Comparison of ENCODE assay signal across 1 cellular context in the genomic region with DNA sequence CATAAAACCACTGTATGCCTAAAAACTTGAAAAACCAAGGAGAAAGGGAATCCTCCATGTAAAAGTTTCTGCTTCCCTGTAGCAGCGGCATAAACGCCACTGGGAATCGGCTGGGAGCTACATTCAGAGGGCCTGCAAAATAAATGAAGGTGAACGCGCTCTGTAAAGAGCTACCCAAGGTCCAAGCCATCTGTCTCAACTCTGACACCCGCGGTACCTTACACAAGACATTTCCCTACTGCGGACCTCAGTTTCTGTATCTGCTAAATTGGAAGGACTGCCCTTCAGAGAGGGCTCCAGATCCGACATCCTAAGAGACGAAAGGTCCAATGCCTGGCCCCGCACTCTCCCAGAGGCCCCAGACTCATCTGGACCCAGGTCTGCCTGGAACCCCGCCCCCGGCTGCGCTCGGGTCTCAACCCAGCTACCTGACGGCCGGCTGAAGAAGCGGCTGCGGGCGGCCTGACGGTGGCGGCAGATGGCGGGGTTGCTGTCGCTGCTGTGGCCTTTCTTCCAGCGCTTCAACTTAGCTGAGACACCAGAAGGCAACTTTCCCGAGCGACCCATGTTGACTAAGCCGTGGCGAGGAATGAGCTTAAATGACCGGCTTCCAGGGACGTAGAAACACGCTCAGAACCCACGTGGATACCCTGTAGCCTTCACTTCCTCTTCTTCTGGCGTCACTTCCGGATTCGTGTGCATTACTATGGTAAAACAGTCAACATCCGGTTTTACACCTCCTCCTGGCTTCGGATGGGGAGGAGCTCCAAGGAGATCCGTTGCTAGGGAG.
TF ChIP-seq lines count a peak whose summit lies in the region.

A gene with protein sequence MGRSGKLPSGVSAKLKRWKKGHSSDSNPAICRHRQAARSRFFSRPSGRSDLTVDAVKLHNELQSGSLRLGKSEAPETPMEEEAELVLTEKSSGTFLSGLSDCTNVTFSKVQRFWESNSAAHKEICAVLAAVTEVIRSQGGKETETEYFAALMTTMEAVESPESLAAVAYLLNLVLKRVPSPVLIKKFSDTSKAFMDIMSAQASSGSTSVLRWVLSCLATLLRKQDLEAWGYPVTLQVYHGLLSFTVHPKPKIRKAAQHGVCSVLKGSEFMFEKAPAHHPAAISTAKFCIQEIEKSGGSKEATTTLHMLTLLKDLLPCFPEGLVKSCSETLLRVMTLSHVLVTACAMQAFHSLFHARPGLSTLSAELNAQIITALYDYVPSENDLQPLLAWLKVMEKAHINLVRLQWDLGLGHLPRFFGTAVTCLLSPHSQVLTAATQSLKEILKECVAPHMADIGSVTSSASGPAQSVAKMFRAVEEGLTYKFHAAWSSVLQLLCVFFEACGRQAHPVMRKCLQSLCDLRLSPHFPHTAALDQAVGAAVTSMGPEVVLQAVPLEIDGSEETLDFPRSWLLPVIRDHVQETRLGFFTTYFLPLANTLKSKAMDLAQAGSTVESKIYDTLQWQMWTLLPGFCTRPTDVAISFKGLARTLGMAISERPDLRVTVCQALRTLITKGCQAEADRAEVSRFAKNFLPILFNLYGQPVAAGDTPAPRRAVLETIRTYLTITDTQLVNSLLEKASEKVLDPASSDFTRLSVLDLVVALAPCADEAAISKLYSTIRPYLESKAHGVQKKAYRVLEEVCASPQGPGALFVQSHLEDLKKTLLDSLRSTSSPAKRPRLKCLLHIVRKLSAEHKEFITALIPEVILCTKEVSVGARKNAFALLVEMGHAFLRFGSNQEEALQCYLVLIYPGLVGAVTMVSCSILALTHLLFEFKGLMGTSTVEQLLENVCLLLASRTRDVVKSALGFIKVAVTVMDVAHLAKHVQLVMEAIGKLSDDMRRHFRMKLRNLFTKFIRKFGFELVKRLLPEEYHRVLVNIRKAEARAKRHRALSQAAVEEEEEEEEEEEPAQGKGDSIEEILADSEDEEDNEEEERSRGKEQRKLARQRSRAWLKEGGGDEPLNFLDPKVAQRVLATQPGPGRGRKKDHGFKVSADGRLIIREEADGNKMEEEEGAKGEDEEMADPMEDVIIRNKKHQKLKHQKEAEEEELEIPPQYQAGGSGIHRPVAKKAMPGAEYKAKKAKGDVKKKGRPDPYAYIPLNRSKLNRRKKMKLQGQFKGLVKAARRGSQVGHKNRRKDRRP (N-terminal part only) (minus strand): TSS at position 676 of the 790 bp plus-strand sequence. CDS start 109 bp downstream, at position 567.

TF ChIP-seq in K562, 482 proteins besides CTCF, POLR2A, EP300 and RAD21 (continued from another document and continues in another):
- TF ChIP-seq, protein P1, sequence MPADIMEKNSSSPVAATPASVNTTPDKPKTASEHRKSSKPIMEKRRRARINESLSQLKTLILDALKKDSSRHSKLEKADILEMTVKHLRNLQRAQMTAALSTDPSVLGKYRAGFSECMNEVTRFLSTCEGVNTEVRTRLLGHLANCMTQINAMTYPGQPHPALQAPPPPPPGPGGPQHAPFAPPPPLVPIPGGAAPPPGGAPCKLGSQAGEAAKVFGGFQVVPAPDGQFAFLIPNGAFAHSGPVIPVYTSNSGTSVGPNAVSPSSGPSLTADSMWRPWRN (IDR thresholded peaks at IDR 0.05; ENCODE audit: low read depth): no peak
- TF ChIP-seq ZNF75A (CRISPR knock-in tag; IDR thresholded peaks at IDR 0.05): no peak
- TF ChIP-seq ZNF165 (CRISPR knock-in tag; IDR thresholded peaks at IDR 0.05; ENCODE audit: borderline replicate concordance): no peak
- no peak for TF ChIP-seq ZKSCAN1 (IDR thresholded peaks at IDR 0.05; ENCODE audit: low read depth, low read length)
- TF ChIP-seq, protein P2, sequence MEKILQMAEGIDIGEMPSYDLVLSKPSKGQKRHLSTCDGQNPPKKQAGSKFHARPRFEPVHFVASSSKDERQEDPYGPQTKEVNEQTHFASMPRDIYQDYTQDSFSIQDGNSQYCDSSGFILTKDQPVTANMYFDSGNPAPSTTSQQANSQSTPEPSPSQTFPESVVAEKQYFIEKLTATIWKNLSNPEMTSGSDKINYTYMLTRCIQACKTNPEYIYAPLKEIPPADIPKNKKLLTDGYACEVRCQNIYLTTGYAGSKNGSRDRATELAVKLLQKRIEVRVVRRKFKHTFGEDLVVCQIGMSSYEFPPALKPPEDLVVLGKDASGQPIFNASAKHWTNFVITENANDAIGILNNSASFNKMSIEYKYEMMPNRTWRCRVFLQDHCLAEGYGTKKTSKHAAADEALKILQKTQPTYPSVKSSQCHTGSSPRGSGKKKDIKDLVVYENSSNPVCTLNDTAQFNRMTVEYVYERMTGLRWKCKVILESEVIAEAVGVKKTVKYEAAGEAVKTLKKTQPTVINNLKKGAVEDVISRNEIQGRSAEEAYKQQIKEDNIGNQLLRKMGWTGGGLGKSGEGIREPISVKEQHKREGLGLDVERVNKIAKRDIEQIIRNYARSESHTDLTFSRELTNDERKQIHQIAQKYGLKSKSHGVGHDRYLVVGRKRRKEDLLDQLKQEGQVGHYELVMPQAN (IDR thresholded peaks at IDR 0.05; ENCODE audit: borderline replicate concordance): peak; percentile 100
- TF ChIP-seq ZNF197 (CRISPR knock-in tag; IDR thresholded peaks at IDR 0.05; ENCODE audit: low read depth): no peak
- TF ChIP-seq JUND (IDR thresholded peaks at IDR 0.05; ENCODE audit: borderline replicate concordance, low read depth, low read length): peak; percentile 45; the same call in 1 of the 2 replicates
- peak; percentile 27; the same call in 1 of the 3 replicates for TF ChIP-seq JUND (tag; IDR thresholded peaks at IDR 0.05; ENCODE audit: borderline replicate concordance, low read depth, low read length)
- TF ChIP-seq SIN3A (IDR thresholded peaks at IDR 0.05; ENCODE audit: borderline replicate concordance in 2 of 2, control insufficient read depth in 1 of 2, low read depth in 2 of 2, low read length in 2 of 2): peak; percentile 95 to 99
- TF ChIP-seq NFE2 (IDR thresholded peaks at IDR 0.05; ENCODE audit: low read depth): no peak
- no peak for TF ChIP-seq ILK (tag; IDR thresholded peaks at IDR 0.05; ENCODE audit: borderline replicate concordance, low read depth)
- TF ChIP-seq NRF1 (conservative IDR thresholded peaks at IDR 0.05 in 1 of 2, IDR thresholded peaks at IDR 0.05 in 1 of 2): no peak
- TF ChIP-seq NONO (IDR thresholded peaks at IDR 0.05; ENCODE audit: low read depth in 2 of 2, low read length in 1 of 2): no peak
- TF ChIP-seq LEF1 (IDR thresholded peaks at IDR 0.05): no peak
- TF ChIP-seq YY1 (IDR thresholded peaks at IDR 0.05; ENCODE audit: borderline replicate concordance in 1 of 3, control insufficient read depth in 1 of 3, extremely low read depth in 1 of 3, insufficient read depth in 3 of 3, insufficient read length in 1 of 3, insufficient replicate concordance in 2 of 3, low read depth in 1 of 3, low read length in 2 of 3): peak in 1 of 3 experiments; percentile 23
- TF ChIP-seq CEBPB (tag; IDR thresholded peaks at IDR 0.05): no peak
- TF ChIP-seq, protein P3, sequence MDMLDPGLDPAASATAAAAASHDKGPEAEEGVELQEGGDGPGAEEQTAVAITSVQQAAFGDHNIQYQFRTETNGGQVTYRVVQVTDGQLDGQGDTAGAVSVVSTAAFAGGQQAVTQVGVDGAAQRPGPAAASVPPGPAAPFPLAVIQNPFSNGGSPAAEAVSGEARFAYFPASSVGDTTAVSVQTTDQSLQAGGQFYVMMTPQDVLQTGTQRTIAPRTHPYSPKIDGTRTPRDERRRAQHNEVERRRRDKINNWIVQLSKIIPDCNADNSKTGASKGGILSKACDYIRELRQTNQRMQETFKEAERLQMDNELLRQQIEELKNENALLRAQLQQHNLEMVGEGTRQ (CRISPR knock-in tag; IDR thresholded peaks at IDR 0.05): no peak
- TF ChIP-seq TOE1 (IDR thresholded peaks at IDR 0.05; ENCODE audit: borderline replicate concordance): no peak
- no peak for TF ChIP-seq TOE1 (CRISPR knock-in tag; IDR thresholded peaks at IDR 0.05; ENCODE audit: borderline replicate concordance, low read depth)
- TF ChIP-seq SAFB2 (IDR thresholded peaks at IDR 0.05; ENCODE audit: borderline replicate concordance, low read depth, low read length, severe bottlenecking): no peak
- TF ChIP-seq HEY1 (CRISPR knock-in tag; IDR thresholded peaks at IDR 0.05; ENCODE audit: borderline replicate concordance): no peak
- TF ChIP-seq FOXJ2 (tag; IDR thresholded peaks at IDR 0.05): peak; percentile 97
- TF ChIP-seq, protein P4, sequence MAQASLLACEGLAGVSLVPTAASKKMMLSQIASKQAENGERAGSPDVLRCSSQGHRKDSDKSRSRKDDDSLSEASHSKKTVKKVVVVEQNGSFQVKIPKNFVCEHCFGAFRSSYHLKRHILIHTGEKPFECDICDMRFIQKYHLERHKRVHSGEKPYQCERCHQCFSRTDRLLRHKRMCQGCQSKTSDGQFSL (CRISPR knock-in tag; IDR thresholded peaks at IDR 0.05): no peak
- TF ChIP-seq, protein P4 (tag; IDR thresholded peaks at IDR 0.05): no peak
- TF ChIP-seq ZNF354B (CRISPR knock-in tag; IDR thresholded peaks at IDR 0.05): no peak
- no peak for TF ChIP-seq ZFP30 (CRISPR knock-in tag; IDR thresholded peaks at IDR 0.05; ENCODE audit: borderline replicate concordance)
- no peak for TF ChIP-seq SMARCA4 (IDR thresholded peaks at IDR 0.05)
- no peak for TF ChIP-seq NFYB (IDR thresholded peaks at IDR 0.05; ENCODE audit: extremely low read depth, insufficient read length)
- TF ChIP-seq KDM4B (IDR thresholded peaks at IDR 0.05; ENCODE audit: borderline replicate concordance in 2 of 2, low read depth in 1 of 2): peak in 1 of 2 experiments; percentile 60; a peak in 1 of 4 replicates
- TF ChIP-seq, protein P5, sequence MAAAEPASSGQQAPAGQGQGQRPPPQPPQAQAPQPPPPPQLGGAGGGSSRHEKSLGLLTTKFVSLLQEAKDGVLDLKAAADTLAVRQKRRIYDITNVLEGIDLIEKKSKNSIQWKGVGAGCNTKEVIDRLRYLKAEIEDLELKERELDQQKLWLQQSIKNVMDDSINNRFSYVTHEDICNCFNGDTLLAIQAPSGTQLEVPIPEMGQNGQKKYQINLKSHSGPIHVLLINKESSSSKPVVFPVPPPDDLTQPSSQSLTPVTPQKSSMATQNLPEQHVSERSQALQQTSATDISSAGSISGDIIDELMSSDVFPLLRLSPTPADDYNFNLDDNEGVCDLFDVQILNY (CRISPR knock-in tag; IDR thresholded peaks at IDR 0.05): 0 out of 2 replicates have a peak, but pooled peaks have one; percentile 17
- no peak for TF ChIP-seq ZNF3 (CRISPR knock-in tag; IDR thresholded peaks at IDR 0.05)
- TF ChIP-seq GTF2A2 (tag; IDR thresholded peaks at IDR 0.05): no peak
- TF ChIP-seq, protein P6, sequence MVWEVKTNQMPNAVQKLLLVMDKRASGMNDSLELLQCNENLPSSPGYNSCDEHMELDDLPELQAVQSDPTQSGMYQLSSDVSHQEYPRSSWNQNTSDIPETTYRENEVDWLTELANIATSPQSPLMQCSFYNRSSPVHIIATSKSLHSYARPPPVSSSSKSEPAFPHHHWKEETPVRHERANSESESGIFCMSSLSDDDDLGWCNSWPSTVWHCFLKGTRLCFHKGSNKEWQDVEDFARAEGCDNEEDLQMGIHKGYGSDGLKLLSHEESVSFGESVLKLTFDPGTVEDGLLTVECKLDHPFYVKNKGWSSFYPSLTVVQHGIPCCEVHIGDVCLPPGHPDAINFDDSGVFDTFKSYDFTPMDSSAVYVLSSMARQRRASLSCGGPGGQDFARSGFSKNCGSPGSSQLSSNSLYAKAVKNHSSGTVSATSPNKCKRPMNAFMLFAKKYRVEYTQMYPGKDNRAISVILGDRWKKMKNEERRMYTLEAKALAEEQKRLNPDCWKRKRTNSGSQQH (CRISPR knock-in tag; IDR thresholded peaks at IDR 0.05): no peak
- TF ChIP-seq BACH1 (tag; IDR thresholded peaks at IDR 0.05): no peak
- TF ChIP-seq ZNF583 (CRISPR knock-in tag; IDR thresholded peaks at IDR 0.05): no peak
- TF ChIP-seq FUS (optimal IDR thresholded peaks at IDR 0.05; ENCODE audit: low read depth, low read length): no peak
- TF ChIP-seq TCF7L2 (IDR thresholded peaks at IDR 0.05; ENCODE audit: low read depth, low read length): no peak
- no peak for TF ChIP-seq SRF (CRISPR knock-in tag; IDR thresholded peaks at IDR 0.05)
- TF ChIP-seq LCOR (CRISPR knock-in tag; IDR thresholded peaks at IDR 0.05): peak; percentile 64; the same call in 1 of the 2 replicates
- TF ChIP-seq LARP7 (IDR thresholded peaks at IDR 0.05): no peak
- TF ChIP-seq ZNF134 (CRISPR knock-in tag; conservative IDR thresholded peaks at IDR 0.05): no peak
- no peak for TF ChIP-seq HDAC8 (tag; IDR thresholded peaks at IDR 0.05)
- peak; percentile 100 for TF ChIP-seq SAP30 (IDR thresholded peaks at IDR 0.05; ENCODE audit: borderline replicate concordance, insufficient read depth, low read depth, low read length, poor library complexity, severe bottlenecking)
- TF ChIP-seq CREM (IDR thresholded peaks at IDR 0.05; ENCODE audit: low read depth): peak; percentile 96
- no peak for TF ChIP-seq MCM7 (IDR thresholded peaks at IDR 0.05)
- no peak for TF ChIP-seq HMG20A (CRISPR knock-in tag; conservative IDR thresholded peaks at IDR 0.05)
- no peak for TF ChIP-seq ZNF444 (CRISPR knock-in tag; IDR thresholded peaks at IDR 0.05)
- TF ChIP-seq POLR2AphosphoS2 (IDR thresholded peaks at IDR 0.05; ENCODE audit: low read length): no peak
- TF ChIP-seq FOXK1 (CRISPR knock-in tag; IDR thresholded peaks at IDR 0.05; ENCODE audit: borderline replicate concordance): peak; percentile 88; the same call in 1 of the 2 replicates
- TF ChIP-seq, protein P7, sequence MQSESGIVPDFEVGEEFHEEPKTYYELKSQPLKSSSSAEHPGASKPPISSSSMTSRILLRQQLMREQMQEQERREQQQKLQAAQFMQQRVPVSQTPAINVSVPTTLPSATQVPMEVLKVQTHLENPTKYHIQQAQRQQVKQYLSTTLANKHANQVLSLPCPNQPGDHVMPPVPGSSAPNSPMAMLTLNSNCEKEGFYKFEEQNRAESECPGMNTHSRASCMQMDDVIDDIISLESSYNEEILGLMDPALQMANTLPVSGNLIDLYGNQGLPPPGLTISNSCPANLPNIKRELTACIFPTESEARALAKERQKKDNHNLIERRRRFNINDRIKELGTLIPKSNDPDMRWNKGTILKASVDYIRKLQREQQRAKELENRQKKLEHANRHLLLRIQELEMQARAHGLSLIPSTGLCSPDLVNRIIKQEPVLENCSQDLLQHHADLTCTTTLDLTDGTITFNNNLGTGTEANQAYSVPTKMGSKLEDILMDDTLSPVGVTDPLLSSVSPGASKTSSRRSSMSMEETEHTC (IDR thresholded peaks at IDR 0.05): no peak
- no peak for TF ChIP-seq ILF3 (IDR thresholded peaks at IDR 0.05; ENCODE audit: borderline replicate concordance)
- no peak for TF ChIP-seq PHB2 (IDR thresholded peaks at IDR 0.05; ENCODE audit: low read depth)
- no peak for TF ChIP-seq MYBL2 (IDR thresholded peaks at IDR 0.05; ENCODE audit: low read depth)
- TF ChIP-seq MYBL2 (CRISPR knock-in tag; IDR thresholded peaks at IDR 0.05; ENCODE audit: borderline replicate concordance): no peak
- TF ChIP-seq ELF4 (CRISPR knock-in tag; IDR thresholded peaks at IDR 0.05): no peak
- TF ChIP-seq SIN3B (IDR thresholded peaks at IDR 0.05; ENCODE audit: low read depth): peak; percentile 58
- no peak for TF ChIP-seq ZNF785 (CRISPR knock-in tag; IDR thresholded peaks at IDR 0.05)
- 0 out of 2 replicates have a peak, but pooled peaks have one; percentile 39 for TF ChIP-seq CTBP1 (IDR thresholded peaks at IDR 0.05; ENCODE audit: borderline replicate concordance)
- no peak for TF ChIP-seq FIP1L1 (IDR thresholded peaks at IDR 0.05; ENCODE audit: low read depth, low read length, poor library complexity, severe bottlenecking)
